8 cellular contexts compared by ENCODE assay signal in genomic region chrX:153766098-153766817, GRCh38. TPM values are rescaled to one million over a fixed set of nuclear protein-coding genes. Genes with fewer than 3 reads are reported as not detected.
DNase-seq lines count a peak whose midpoint lies in the region; ATAC-seq and TF ChIP-seq lines count a peak whose summit lies in the region.

No MANE protein-coding gene starts in this region.

- peaks cover 6% of the 10 kb centered on the region for H3K4me1 ChIP-seq in OCI-LY7 (ENCODE audit: insufficient read depth, low read length, poor library complexity, severe bottlenecking)
- peaks cover 0 to 5% of the 10 kb centered on the region in 2 donors for H3K4me1 ChIP-seq in left lung

- H3K4me3 ChIP-seq in OCI-LY7 (ENCODE audit: low read depth, low read length, poor library complexity, severe bottlenecking) (no peak overlapping the region), left lung (no peak overlapping the region)

- TF ChIP-seq CTCF in OCI-LY7 (conservative IDR thresholded peaks at IDR 0.05; ENCODE audit: low read length) (no peak), left lung (IDR thresholded peaks at IDR 0.05) (no peak), GM20000 (IDR thresholded peaks at IDR 0.05; ENCODE audit: extremely low read depth, missing control alignments) (no peak)

- no TSS peak for BruUV-seq in OCI-LY7 (replicated peaks; lab: Mats Ljungman, UMichigan)

- no peaks in the 10 kb centered on the region for H3K9me3 ChIP-seq in OCI-LY7 (ENCODE audit: low read length)
- no peaks in the 10 kb centered on the region for H3K9me3 ChIP-seq in left lung

- DNase-seq in activated CD8-positive, alpha-beta memory T cell treated with anti-CD3 and anti-CD28 coated beads for 4 hours (ENCODE audit: low read depth in 2 of 2) = peak; percentile 31 to 39
- no peak for DNase-seq in activated CD8-positive, alpha-beta memory T cell treated with anti-CD3 and anti-CD28 coated beads for 24 hours
- DNase-seq in OCI-LY7 (ENCODE audit: low spot score) (peak; percentile 56), anterior cingulate cortex (lab: John Stamatoyannopoulos, UW) (peak in 32 of 58 donors; percentile 3 to 78 (median 36)), left lung (peak in 1 of 2 donors; percentile 58), LoVo (ENCODE audit: low spot score) (no peak), GM20000 (ENCODE audit: low spot score) (no peak)
- peak; percentile 63 for DNase-seq in stimulated activated naive CD8-positive, alpha-beta T cell treated with anti-CD3 and anti-CD28 coated beads, Interleukin-15, Interleukin-2, amounts not matched to agents 100 U/mL and 50 U/mL, for 24 hours

- no peaks in the 10 kb centered on the region for H3K27me3 ChIP-seq in left lung

- H3K4me2 ChIP-seq in OCI-LY7 (ENCODE audit: low read length) = no peak overlapping the region

- CTCF ChIA-PET in OCI-LY7 (lab: Charles Lee; ENCODE audit: unreplicated experiment) = no interaction called here

- POLR2A ChIA-PET in OCI-LY7 (lab: Charles Lee) = interaction anchor here (0.9 kb wide), 1 partner anchor 145 kb away, joined by 4 read pairs; no protein-coding TSS in a partner anchor

- H3K36me3 ChIP-seq in OCI-LY7 (ENCODE audit: insufficient read depth, low read length) (no peaks in the 10 kb centered on the region), left lung (no peaks in the 10 kb centered on the region)

- H3K79me2 ChIP-seq in OCI-LY7 (ENCODE audit: insufficient read depth, low read depth, low read length) = no peaks in the 10 kb centered on the region

- ATAC-seq in left lung = peak; percentile 38
- ATAC-seq in stimulated activated naive CD8-positive, alpha-beta T cell treated with anti-CD3 and anti-CD28 coated beads, Interleukin-15, Interleukin-2, amounts not matched to agents 100 U/mL and 50 U/mL, for 24 hours = peak; percentile 83

- H2AFZ ChIP-seq in OCI-LY7 (ENCODE audit: low read length) = no peak overlapping the region

- intact Hi-C loops in OCI-LY7 (cut with micrococcal nuclease; ENCODE audit: unreplicated experiment) (loop anchor here (10.0 kb wide), 2 partner anchors 69 to 81 kb away; partner anchors contain the start of genes PDZD4 and SLC6A8), left lung (cut with DNase I) (loop anchor here in 1 of 2 donors (10.0 kb wide), 1 partner anchor 179 kb away; the partner anchor contains the start of gene RENBP)

- no peaks in the 10 kb centered on the region for H4K20me1 ChIP-seq in OCI-LY7 (ENCODE audit: insufficient read depth, low read length)

- no peaks in the 10 kb centered on the region for H3K9me2 ChIP-seq in OCI-LY7 (ENCODE audit: insufficient read depth, low read length)

- H3K27ac ChIP-seq in OCI-LY7 (ENCODE audit: low read depth, low read length, poor library complexity, severe bottlenecking) (no peak overlapping the region), left lung (no peak overlapping the region)

RNA-seq across cellular contexts. Expression of gene PLXNB3, which starts 2.2 kb away (rescaled TPM):
- total RNA-seq in OCI-LY7 (2014; rRNA removed; shearing (Covaris generic)) = not detected in 2 replicates
- total RNA-seq in OCI-LY7 (2022) (not detected in 2 replicates), left lung (1 to 10 TPM; 3.0 to 3.9 TPM)

RNA-seq across cellular contexts. Expression of gene SRPK3, which starts 14.6 kb away (rescaled TPM):
- not detected in 2 replicates for total RNA-seq in OCI-LY7 (2014; rRNA removed; shearing (Covaris generic))
- total RNA-seq in OCI-LY7 (2022) = not detected in 2 replicates
- under 1 TPM; 0.55 to 0.60 TPM for total RNA-seq in left lung

RNA-seq across cellular contexts. Expression of gene IDH3G, which starts 27.9 kb away (rescaled TPM):
- 52.5 and 53.2 TPM in 2 replicates for total RNA-seq in OCI-LY7 (2014; rRNA removed; shearing (Covaris generic))
- 47.5 and 51.8 TPM in 2 replicates for total RNA-seq in OCI-LY7 (2022)
- total RNA-seq in left lung = 10 to 100 TPM; 42.4 to 52.9 TPM

RNA-seq across cellular contexts. Expression of gene SSR4, which starts 28.2 kb away (rescaled TPM):
- 121 and 165 TPM in 2 replicates for total RNA-seq in OCI-LY7 (2014; rRNA removed; shearing (Covaris generic))
- 156 and 186 TPM in 2 replicates for total RNA-seq in OCI-LY7 (2022)
- total RNA-seq in left lung = 100 to 1,000 TPM; 295 to 327 TPM

RNA-seq across cellular contexts. Expression of gene ABCD1, which starts 41.6 kb away (rescaled TPM):
- total RNA-seq in OCI-LY7 (2014; rRNA removed; shearing (Covaris generic)) = 2.7 and 6.9 TPM in 2 replicates
- total RNA-seq in OCI-LY7 (2022) (8.8 TPM in 2 replicates), left lung (10 to 100 TPM; 14.2 to 18.5 TPM)

Comparison
In these comparisons a context has a peak if more than half of its experiments do, and no peak if none do; other contexts are left out.
1. DNase-seq: peak in activated CD8-positive, alpha-beta memory T cell treated with anti-CD3 and anti-CD28 coated beads for 4 hours (2 of 2), OCI-LY7 (single experiment), anterior cingulate cortex (32 of 58) and stimulated activated naive CD8-positive, alpha-beta T cell treated with anti-CD3 and anti-CD28 coated beads, Interleukin-15, Interleukin-2, amounts not matched to agents 100 U/mL and 50 U/mL, for 24 hours (single experiment); none in activated CD8-positive, alpha-beta memory T cell treated with anti-CD3 and anti-CD28 coated beads for 24 hours (single experiment), LoVo (single experiment) and GM20000 (single experiment).